Comparison of ENCODE assay signal across 1 cellular context in genomic region chr19:2303209-2303798, GRCh38.
TF ChIP-seq lines count a peak whose summit lies in the region.

No MANE protein-coding gene starts in this region.

TF ChIP-seq in GM23338, 12 proteins besides CTCF, POLR2A, EP300 and RAD21 (continued from another document):
- TF ChIP-seq REST (IDR thresholded peaks at IDR 0.05; ENCODE audit: unreplicated experiment) (no peak), ZNF462 (CRISPR knock-in tag; IDR thresholded peaks at IDR 0.05) (no peak), ETS1 (IDR thresholded peaks at IDR 0.05) (no peak), EZH2 (IDR thresholded peaks at IDR 0.05; ENCODE audit: low read depth, unreplicated experiment) (no peak), EZH2phosphoT487 (IDR thresholded peaks at IDR 0.05; ENCODE audit: unreplicated experiment) (no peak)
TF ChIP-seq in GM23338: peak in this region for 0.
